In genomic region chr15:39852237-39852636, GRCh38 we compare ENCODE assay signal across 20 cellular contexts.
A peak's percentile ranks its signal among the peaks of the same experiment; 100 is the strongest.
DNase-seq lines count a peak whose midpoint lies in the region; ATAC-seq, FAIRE-seq and TF ChIP-seq lines count a peak whose summit lies in the region.
"Had no signal": no experiment of that assay in that cellular context is flagged by ENCODE, and none has a peak within 500 bp of the region (broad histone marks: within the 10 kb centered on the region; RNA-seq: fewer than 3 reads in every experiment).

No MANE protein-coding gene starts in this region.

- H3K4me3 Mint-ChIP-seq in HFFc6 = peak overlapping the region; percentile 49; the same call in 1 of the 2 replicates
- H3K4me3 Mint-ChIP-seq: naive thymus-derived CD4-positive, alpha-beta T cell; T-cell had no signal

- H3K27me3 ChIP-seq in AG04450 (ENCODE audit: control insufficient read depth, insufficient read depth, low read length) (no peaks in the 10 kb centered on the region), lung (ENCODE audit: control insufficient read depth, insufficient read depth) (no peaks in the 10 kb centered on the region), vagina (no peaks in the 10 kb centered on the region)
- H3K27me3 ChIP-seq: cardiac muscle cell, suprapubic skin had no signal

- peaks cover 43% of the 10 kb centered on the region for H3K36me3 Mint-ChIP-seq in HFFc6 (ENCODE audit: low read depth)
- H3K36me3 Mint-ChIP-seq: naive thymus-derived CD4-positive, alpha-beta T cell; T-cell had no signal

- CTCF ChIA-PET in AG04450 (lab: Charles Lee) = no interaction called here

- no peak overlapping the region for H3K4me3 ChIP-seq in AG04450 (ENCODE audit: low read depth, low read length)
- no peak overlapping the region for H3K4me3 ChIP-seq in cardiac fibroblast (replicated peaks in 1 of 2; ENCODE audit: low read depth in 2 of 2, low read length in 2 of 2)
- no peak overlapping the region for H3K4me3 ChIP-seq in lung
- H3K4me3 ChIP-seq in vagina = no peak overlapping the region
- H3K4me3 ChIP-seq: cardiac muscle cell, suprapubic skin had no signal

- no peaks in the 10 kb centered on the region for H3K9me3 Mint-ChIP-seq in HFFc6
- H3K9me3 Mint-ChIP-seq: naive thymus-derived CD4-positive, alpha-beta T cell; T-cell had no signal

- WGBS in lung, 2 donors = 25 to 38% methylated on average over 1 of the region's 1 CpG

- H3K27me3 Mint-ChIP-seq in HFFc6 (ENCODE audit: insufficient read depth) = no peaks in the 10 kb centered on the region; the same call in 1 of the 2 replicates

- no peak for FAIRE-seq in GM19239 (lab: Jason Lieb, UNC)
- FAIRE-seq: endometrium, RCC 7860 had no signal

- TF ChIP-seq POLR2A in vagina (IDR thresholded peaks at IDR 0.05) = no peak

- POLR2A ChIA-PET in AG04450 (lab: Yijun Ruan, JAX) = interaction anchor here (0.6 to 1.0 kb wide), 4 partner anchors 26 to 81 kb away, joined by 3 to 5 read pairs (median 3); partner anchors contain the start of gene EIF2AK4

- H3K9me3 ChIP-seq in AG04450 (ENCODE audit: control insufficient read depth, insufficient read depth, low read length) (no peaks in the 10 kb centered on the region), lung (ENCODE audit: control insufficient read depth in 2 of 2, insufficient read depth in 1 of 2, low read length in 1 of 2) (no peaks in the 10 kb centered on the region), vagina (no peaks in the 10 kb centered on the region)
- H3K9me3 ChIP-seq: suprapubic skin had no signal

- TF ChIP-seq CTCF in AG04450 (IDR thresholded peaks at IDR 0.05; ENCODE audit: low read depth, low read length) (no peak), HFFc6 (IDR thresholded peaks at IDR 0.05) (no peak), cardiac fibroblast (IDR thresholded peaks at IDR 0.05; ENCODE audit: low read depth, low read length) (no peak), lung (IDR thresholded peaks at IDR 0.05; ENCODE audit: control extremely low read depth, extremely low read depth) (no peak), vagina (IDR thresholded peaks at IDR 0.05) (no peak)

- intact Hi-C loops in vagina (cut with DNase I) = no loop called here

- H3K27ac Mint-ChIP-seq in HFFc6 = peak overlapping the region; percentile 85
- H3K27ac Mint-ChIP-seq: naive thymus-derived CD4-positive, alpha-beta T cell; T-cell had no signal

- H3K4me1 ChIP-seq in lung (ENCODE audit: control insufficient read depth in 2 of 2, insufficient read depth in 2 of 2, low read length in 2 of 2) (peaks cover 0 to 2% of the 10 kb centered on the region in 2 donors), vagina (peaks cover 10% of the 10 kb centered on the region)
- H3K4me1 ChIP-seq: suprapubic skin had no signal

- ATAC-seq in lung (ENCODE audit: insufficient read depth, low FRiP score) = peak; percentile 60
- ATAC-seq: left colon; naive thymus-derived CD4-positive, alpha-beta T cell; T-cell had no signal

- DNase-seq in AG04450 (ENCODE audit: low read depth, low spot score) (peak; percentile 52), HFFc6 (peak; percentile 54), cardiac fibroblast (ENCODE audit: low read depth in 2 of 2) (peak; percentile 88 to 92), lung (ENCODE audit: low spot score) (peak; percentile 31), RKO (ENCODE audit: low spot score) (no peak), GM19239 (ENCODE audit: insufficient read length, low spot score) (no peak), vagina (ENCODE audit: extremely low spot score in 2 of 2) (no peak)
- no peak for DNase-seq in effector CD8-positive, alpha-beta T cell (lab: John Stamatoyannopoulos, UW)
- DNase-seq: ACHN; hippocampal formation; left colon; MM.1S; naive thymus-derived CD4-positive, alpha-beta T cell; NCI-H2081 treated with DMSO at 0.1 percent for 48 hours; NCI-H82; T-cell had no signal

- H3K4me1 Mint-ChIP-seq in HFFc6 (ENCODE audit: low read depth) = peaks cover 96% of the 10 kb centered on the region
- H3K4me1 Mint-ChIP-seq: naive thymus-derived CD4-positive, alpha-beta T cell; T-cell had no signal

- H3K27ac ChIP-seq in AG04450 (ENCODE audit: low read depth, low read length) = peak overlapping the region; percentile 66
- H3K27ac ChIP-seq in lung (ENCODE audit: low read depth in 1 of 2, low read length in 1 of 2) = no peak overlapping the region
- H3K27ac ChIP-seq in vagina = no peak overlapping the region
- H3K27ac ChIP-seq: cardiac muscle cell, suprapubic skin had no signal

- H3K36me3 ChIP-seq in lung (ENCODE audit: control insufficient read depth in 2 of 2, insufficient read depth in 2 of 2, low read length in 2 of 2) (no peaks in the 10 kb centered on the region), vagina (no peaks in the 10 kb centered on the region)
- H3K36me3 ChIP-seq: cardiac muscle cell, suprapubic skin had no signal

Comparison
In these comparisons a context has a peak if more than half of its experiments do, and no peak if none do; other contexts are left out.
1. DNase-seq: peak in AG04450 (single experiment), HFFc6 (single experiment), cardiac fibroblast (2 of 2) and lung (single experiment); none in effector CD8-positive, alpha-beta T cell (single experiment), RKO (single experiment), GM19239 (single experiment) and vagina (0 of 2).